Comparison of ENCODE assay signal across 9 cellular contexts in the genomic region with DNA sequence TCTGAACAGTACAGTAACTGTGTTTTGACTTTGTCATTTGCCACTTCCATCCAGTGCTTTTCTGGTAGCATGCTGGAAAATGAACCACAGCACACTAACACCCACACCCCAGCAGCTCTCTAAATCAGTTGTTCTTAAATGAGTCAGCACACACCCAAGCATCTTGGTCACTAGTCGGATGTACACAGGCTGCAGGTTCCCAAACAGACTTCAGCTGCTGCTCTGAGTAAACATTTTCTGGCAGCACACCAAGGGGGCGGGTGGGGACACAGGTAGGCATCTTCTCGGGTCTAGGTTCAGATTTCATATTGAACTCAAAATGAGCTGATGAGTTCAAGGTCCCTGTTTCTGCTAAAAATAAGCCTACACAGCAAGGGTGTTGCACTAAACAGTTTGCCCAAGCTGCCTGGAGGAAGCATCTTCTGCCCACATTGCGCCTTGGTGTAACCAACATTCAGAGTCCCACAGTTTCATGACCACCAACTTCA.
A peak's percentile ranks its signal among the peaks of the same experiment; 100 is the strongest.
DNase-seq lines count a peak whose midpoint lies in the region; ATAC-seq and FAIRE-seq lines count a peak whose summit lies in the region.
"Had no signal": no experiment of that assay in that cellular context is flagged by ENCODE, and none has a peak within 500 bp of the region (broad histone marks: within the 10 kb centered on the region; RNA-seq: fewer than 3 reads in every experiment).

No MANE protein-coding gene starts in this region.

- ATAC-seq in GM21367 (IDR thresholded peaks at IDR 0.05; ENCODE audit: unreplicated experiment) (peak; percentile 82), HG03521 (IDR thresholded peaks at IDR 0.05; ENCODE audit: unreplicated experiment) (peak; percentile 90)

- no peak for FAIRE-seq in HTR-8/SVneo (lab: Jason Lieb, UNC)
- FAIRE-seq in RCC 7860 (lab: Jason Lieb, UNC) = no peak

- DNase-seq in DMS53 treated with DMSO at 0.1 percent for 48 hours (lab: John Stamatoyannopoulos, UW; ENCODE audit: unreplicated experiment) (peak; percentile 63), activated T-cell treated with anti-CD3 and anti-CD28 coated beads for 48 hours (ENCODE audit: low read depth) (peak; percentile 61), HTR-8/SVneo (ENCODE audit: insufficient read length, low spot score) (no peak), RCC 7860 (ENCODE audit: low spot score) (no peak), cerebellar nuclear complex (lab: John Stamatoyannopoulos, UW) (no peak)
- peak; percentile 27 to 50 for DNase-seq in stimulated activated CD4-positive, alpha-beta T cell treated with anti-CD3 and anti-CD28 coated beads, Interleukin-4, amount 100 ng/mL, for 4 hours
- DNase-seq: naive B cell had no signal

Comparison
In these comparisons a context has a peak if more than half of its experiments do, and no peak if none do; other contexts are left out.
1. DNase-seq: peak in DMS53 treated with DMSO at 0.1 percent for 48 hours (single experiment), activated T-cell treated with anti-CD3 and anti-CD28 coated beads for 48 hours (single experiment) and stimulated activated CD4-positive, alpha-beta T cell treated with anti-CD3 and anti-CD28 coated beads, Interleukin-4, amount 100 ng/mL, for 4 hours (2 of 2); none in HTR-8/SVneo (single experiment), RCC 7860 (single experiment) and cerebellar nuclear complex (0 of 2).